8 cellular contexts compared by ENCODE assay signal in the genomic region with DNA sequence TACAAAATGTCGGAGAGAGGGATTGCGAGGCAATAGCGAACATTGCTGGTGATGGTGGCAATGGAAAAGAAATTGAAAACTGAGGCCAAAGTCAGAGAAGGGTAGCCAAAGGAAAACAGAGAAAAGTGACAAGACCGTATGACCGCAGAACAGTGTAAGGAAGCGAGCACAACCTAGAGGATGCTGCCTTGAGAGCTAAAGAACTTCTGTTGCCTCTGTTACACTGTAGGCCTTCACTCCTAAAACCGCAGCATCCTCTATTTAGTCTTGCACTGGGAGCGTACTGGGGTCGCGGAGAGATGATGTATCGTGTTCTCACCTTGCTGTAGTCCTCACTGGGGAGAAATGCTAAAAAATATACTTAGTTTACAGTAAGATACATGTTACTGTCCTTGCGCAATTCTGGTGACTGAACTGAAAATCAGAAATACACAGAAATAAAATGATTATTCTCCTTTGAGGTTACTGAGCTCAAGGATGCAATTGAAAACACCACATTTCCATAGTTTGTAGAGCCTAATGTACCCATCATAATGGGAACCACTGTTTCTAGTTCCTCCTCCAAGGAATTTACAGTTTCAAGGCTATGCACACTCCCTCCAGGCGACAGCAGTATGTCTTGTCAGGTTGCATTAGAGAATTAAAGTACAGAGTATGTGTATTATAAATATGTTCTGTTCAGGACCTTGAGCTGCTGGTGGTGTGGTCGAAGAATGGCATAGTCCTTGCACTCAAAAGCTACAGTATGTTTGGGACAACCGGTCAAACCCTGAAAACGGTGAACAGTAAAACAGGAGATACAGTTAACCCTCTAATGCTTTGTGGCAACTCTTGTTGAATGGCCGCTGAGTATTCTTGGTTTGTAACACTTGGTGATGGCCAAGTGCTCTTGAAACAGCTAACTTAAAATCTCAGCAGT. TPM values are rescaled to one million over a fixed set of nuclear protein-coding genes. Genes with fewer than 3 reads are reported as not detected.
A peak's percentile ranks its signal among the peaks of the same experiment; 100 is the strongest.
DNase-seq lines count a peak whose midpoint lies in the region; ATAC-seq and TF ChIP-seq lines count a peak whose summit lies in the region.

No MANE protein-coding gene starts in this region.

- peaks cover 20 to 43% of the 10 kb centered on the region in 2 donors for H3K4me1 ChIP-seq in adrenal gland (replicated peaks in 1 of 2)

- no peak for TF ChIP-seq POLR2A in adrenal gland (IDR thresholded peaks at IDR 0.05)

- WGBS in adrenal gland, 4 donors = 4 to 7% (median 4%) methylated on average over 17 of the region's 17 CpGs

- peak overlapping the region; percentile 39 to 99 (median 98) for H3K4me3 ChIP-seq in adrenal gland
- peak overlapping the region; percentile 92 for H3K4me3 ChIP-seq in iPS-18c (ENCODE audit: insufficient read depth, low read depth, low read length)

- peak overlapping the region; percentile 98 for H3K27ac Mint-ChIP-seq in activated T-cell treated with anti-CD3 and anti-CD28 coated beads, Interleukin-2, amount 50 U/mL, for 24 hours
- H3K27ac Mint-ChIP-seq in stimulated activated memory B cell treated with anti-CD40 and anti-IgM and Interleukin-4, amounts not matched to agents 10 μg/mL and 1 μg/mL and 100 μg/mL, for 72 hours = peak overlapping the region; percentile 93

- ATAC-seq in stimulated activated memory B cell treated with anti-CD40 and anti-IgM and Interleukin-4, amounts not matched to agents 10 μg/mL and 1 μg/mL and 100 μg/mL, for 72 hours = no peak
- ATAC-seq in HG03571 (IDR thresholded peaks at IDR 0.05; ENCODE audit: unreplicated experiment) (no peak), GM21515 (IDR thresholded peaks at IDR 0.05; ENCODE audit: unreplicated experiment) (no peak)

- H3K9me3 ChIP-seq in adrenal gland (replicated peaks in 1 of 3) (no peaks in the 10 kb centered on the region), iPS-18c (ENCODE audit: control insufficient read depth, insufficient read depth, low read length) (no peaks in the 10 kb centered on the region)

- H3K27me3 ChIP-seq in adrenal gland = no peaks in the 10 kb centered on the region

- peaks cover 23% of the 10 kb centered on the region for H3K36me3 Mint-ChIP-seq in activated T-cell treated with anti-CD3 and anti-CD28 coated beads, Interleukin-2, amount 50 U/mL, for 24 hours (ENCODE audit: low read depth)
- H3K36me3 Mint-ChIP-seq in stimulated activated memory B cell treated with anti-CD40 and anti-IgM and Interleukin-4, amounts not matched to agents 10 μg/mL and 1 μg/mL and 100 μg/mL, for 72 hours = no peaks in the 10 kb centered on the region

- H3K27ac ChIP-seq in adrenal gland = peak overlapping the region; percentile 88 to 98 (median 93)

- peak overlapping the region; percentile 92 for H3K4me3 Mint-ChIP-seq in activated T-cell treated with anti-CD3 and anti-CD28 coated beads, Interleukin-2, amount 50 U/mL, for 24 hours
- peak overlapping the region; percentile 98 for H3K4me3 Mint-ChIP-seq in stimulated activated memory B cell treated with anti-CD40 and anti-IgM and Interleukin-4, amounts not matched to agents 10 μg/mL and 1 μg/mL and 100 μg/mL, for 72 hours

- no peak for DNase-seq in activated T-cell treated with anti-CD3 and anti-CD28 coated beads, Interleukin-2, amount 50 U/mL, for 24 hours
- no peak for DNase-seq in activated T-cell treated with anti-CD3 and anti-CD28 coated beads, Interleukin-2, amount 50 U/mL, for 48 hours
- DNase-seq in NAMALWA (ENCODE audit: low spot score) (peak; percentile 66), adrenal gland (peak in 1 of 7 donors; percentile 20)

- H3K36me3 ChIP-seq in adrenal gland (replicated peaks in 1 of 2) = no peaks in the 10 kb centered on the region

- intact Hi-C loops in adrenal gland (cut with DNase I) = loop anchor here in 1 of 2 donors (5.0 to 10.0 kb wide), 2 partner anchors 71 to 207 kb away; no protein-coding TSS in a partner anchor

- peaks cover 43% of the 10 kb centered on the region for H3K4me1 Mint-ChIP-seq in activated T-cell treated with anti-CD3 and anti-CD28 coated beads, Interleukin-2, amount 50 U/mL, for 24 hours (ENCODE audit: low read depth)
- H3K4me1 Mint-ChIP-seq in stimulated activated memory B cell treated with anti-CD40 and anti-IgM and Interleukin-4, amounts not matched to agents 10 μg/mL and 1 μg/mL and 100 μg/mL, for 72 hours = peaks cover 30% of the 10 kb centered on the region

- H3K9me3 Mint-ChIP-seq in activated T-cell treated with anti-CD3 and anti-CD28 coated beads, Interleukin-2, amount 50 U/mL, for 24 hours = no peaks in the 10 kb centered on the region
- H3K9me3 Mint-ChIP-seq in stimulated activated memory B cell treated with anti-CD40 and anti-IgM and Interleukin-4, amounts not matched to agents 10 μg/mL and 1 μg/mL and 100 μg/mL, for 72 hours = no peaks in the 10 kb centered on the region

- no peak for TF ChIP-seq CTCF in adrenal gland (IDR thresholded peaks at IDR 0.05)

- H3K27me3 Mint-ChIP-seq in activated T-cell treated with anti-CD3 and anti-CD28 coated beads, Interleukin-2, amount 50 U/mL, for 24 hours = no peaks in the 10 kb centered on the region
- H3K27me3 Mint-ChIP-seq in stimulated activated memory B cell treated with anti-CD40 and anti-IgM and Interleukin-4, amounts not matched to agents 10 μg/mL and 1 μg/mL and 100 μg/mL, for 72 hours = no peaks in the 10 kb centered on the region

RNA-seq across cellular contexts. Expression of gene NEK7, which starts 1.3 kb away (rescaled TPM):
- 100 to 1,000 TPM; 102 to 270 (median 216) TPM for total RNA-seq in adrenal gland
- polyA plus RNA-seq in adrenal gland = 10 to 100 TPM; 34.0 to 90.9 (median 49.0) TPM
